16 cellular contexts compared by ENCODE assay signal in genomic region chr14:33742166-33742565, GRCh38.
DNase-seq lines count a peak whose midpoint lies in the region; ATAC-seq and TF ChIP-seq lines count a peak whose summit lies in the region.
"Had no signal": no experiment of that assay in that cellular context is flagged by ENCODE, and none has a peak within 500 bp of the region (broad histone marks: within the 10 kb centered on the region; RNA-seq: fewer than 3 reads in every experiment).

No MANE protein-coding gene starts in this region.

- H3K36me3 ChIP-seq in spleen: no peaks in the 10 kb centered on the region
- H3K36me3 ChIP-seq: BLaER1 had no signal

- no peak for DNase-seq in activated T-cell treated with anti-CD3 and anti-CD28 coated beads, Interleukin-2, amount 50 U/mL, for 24 hours
- DNase-seq in activated T-cell treated with anti-CD3 and anti-CD28 coated beads, Interleukin-2, amount 50 U/mL, for 72 hours: no peak
- peak; percentile 32 for DNase-seq in amniotic epithelial cell (ENCODE audit: low read depth)
- DNase-seq in fibroblast of the aortic adventitia (ENCODE audit: low read depth): peak; percentile 48
- no peak for DNase-seq in spleen
- no peak for DNase-seq in NCI-H526 treated with DMSO at 0.1 percent for 48 hours (lab: John Stamatoyannopoulos, UW)
- DNase-seq: 8988T; CD4-positive, alpha-beta memory T cell; DMS153; DMS79; GDM1; HCEC 1CT had no signal

- no peaks in the 10 kb centered on the region for H3K27me3 ChIP-seq in spleen (replicated peaks in 1 of 7)
- H3K27me3 ChIP-seq: BLaER1 had no signal

- TF ChIP-seq POLR2A in spleen (IDR thresholded peaks at IDR 0.05): no peak

- peaks cover 3% of the 10 kb centered on the region for H3K27me3 Mint-ChIP-seq in activated T-cell treated with anti-CD3 and anti-CD28 coated beads, Interleukin-2, amount 50 U/mL, for 24 hours
- H3K27me3 Mint-ChIP-seq in activated T-cell treated with anti-CD3 and anti-CD28 coated beads, Interleukin-2, amount 50 U/mL, for 72 hours (ENCODE audit: low read depth): peaks cover 6% of the 10 kb centered on the region
- H3K27me3 Mint-ChIP-seq: CD4-positive, alpha-beta memory T cell had no signal

- peak overlapping the region; percentile 6 for H3K27ac Mint-ChIP-seq in activated T-cell treated with anti-CD3 and anti-CD28 coated beads, Interleukin-2, amount 50 U/mL, for 24 hours
- H3K27ac Mint-ChIP-seq in activated T-cell treated with anti-CD3 and anti-CD28 coated beads, Interleukin-2, amount 50 U/mL, for 72 hours: no peak overlapping the region
- H3K27ac Mint-ChIP-seq: CD14-positive monocyte; CD4-positive, alpha-beta memory T cell had no signal

- no peak for ATAC-seq in activated T-cell treated with anti-CD3 and anti-CD28 coated beads, Interleukin-2, amount 50 U/mL, for 72 hours (replicated peaks in 1 of 2)
- no peak for ATAC-seq in GM19324 (IDR thresholded peaks at IDR 0.05; ENCODE audit: low FRiP score, unreplicated experiment)

- no peak for TF ChIP-seq CTCF in fibroblast of the aortic adventitia (IDR thresholded peaks at IDR 0.05; ENCODE audit: insufficient read depth, low read length)
- TF ChIP-seq CTCF in spleen (IDR thresholded peaks at IDR 0.05 in 8 of 11, conservative IDR thresholded peaks at IDR 0.05 in 3 of 11): no peak

- H3K27ac ChIP-seq in spleen: no peak overlapping the region
- H3K27ac ChIP-seq: BLaER1, HL-60 had no signal

- no peaks in the 10 kb centered on the region for H3K9me3 Mint-ChIP-seq in activated T-cell treated with anti-CD3 and anti-CD28 coated beads, Interleukin-2, amount 50 U/mL, for 24 hours
- H3K9me3 Mint-ChIP-seq in activated T-cell treated with anti-CD3 and anti-CD28 coated beads, Interleukin-2, amount 50 U/mL, for 72 hours: peaks cover 4 to 7% of the 10 kb centered on the region in 2 donors

- intact Hi-C loops in spleen (cut with DNase I; ENCODE audit: low total_unique reads): no loop called here

- 77 to 84% (median 80%) methylated on average over 4 of the region's 4 CpGs for WGBS in spleen, 5 donors

- H3K4me3 ChIP-seq in fibroblast of the aortic adventitia (ENCODE audit: low read depth, low read length) (no peak overlapping the region), spleen (no peak overlapping the region)
- H3K4me3 ChIP-seq: BLaER1 had no signal

- peaks cover 0 to 28% (median 10%) of the 10 kb centered on the region in 8 donors for H3K9me3 ChIP-seq in spleen

- H3K4me1 Mint-ChIP-seq in activated T-cell treated with anti-CD3 and anti-CD28 coated beads, Interleukin-2, amount 50 U/mL, for 24 hours (ENCODE audit: low read depth): peaks cover 27% of the 10 kb centered on the region
- H3K4me1 Mint-ChIP-seq in activated T-cell treated with anti-CD3 and anti-CD28 coated beads, Interleukin-2, amount 50 U/mL, for 72 hours (ENCODE audit: low read depth): no peaks in the 10 kb centered on the region
- H3K4me1 Mint-ChIP-seq: CD14-positive monocyte; CD4-positive, alpha-beta memory T cell had no signal

- no peak overlapping the region for H3K4me3 Mint-ChIP-seq in activated T-cell treated with anti-CD3 and anti-CD28 coated beads, Interleukin-2, amount 50 U/mL, for 24 hours
- H3K4me3 Mint-ChIP-seq in activated T-cell treated with anti-CD3 and anti-CD28 coated beads, Interleukin-2, amount 50 U/mL, for 72 hours: no peak overlapping the region
- H3K4me3 Mint-ChIP-seq: CD14-positive monocyte; CD4-positive, alpha-beta memory T cell had no signal

- H3K36me3 Mint-ChIP-seq in activated T-cell treated with anti-CD3 and anti-CD28 coated beads, Interleukin-2, amount 50 U/mL, for 24 hours (ENCODE audit: low read depth): no peaks in the 10 kb centered on the region
- H3K36me3 Mint-ChIP-seq in activated T-cell treated with anti-CD3 and anti-CD28 coated beads, Interleukin-2, amount 50 U/mL, for 72 hours (ENCODE audit: insufficient read depth in 2 of 2): no peaks in the 10 kb centered on the region
- H3K36me3 Mint-ChIP-seq: CD14-positive monocyte; CD4-positive, alpha-beta memory T cell had no signal

- H3K4me1 ChIP-seq in spleen: no peaks in the 10 kb centered on the region
- H3K4me1 ChIP-seq: BLaER1 had no signal

Comparison
In these comparisons a context has a peak if more than half of its experiments do, and no peak if none do; other contexts are left out.
1. DNase-seq: peak in amniotic epithelial cell (single experiment) and fibroblast of the aortic adventitia (single experiment); none in activated T-cell treated with anti-CD3 and anti-CD28 coated beads, Interleukin-2, amount 50 U/mL, for 24 hours (single experiment), activated T-cell treated with anti-CD3 and anti-CD28 coated beads, Interleukin-2, amount 50 U/mL, for 72 hours (0 of 2), spleen (single experiment) and NCI-H526 treated with DMSO at 0.1 percent for 48 hours (single experiment).